In genomic region chr2:127589358-127589757, GRCh38 we compare ENCODE assay signal across 20 cellular contexts. TPM values are rescaled to one million over a fixed set of nuclear protein-coding genes. Genes with fewer than 3 reads are reported as not detected.
A peak's percentile ranks its signal among the peaks of the same experiment; 100 is the strongest.
DNase-seq lines count a peak whose midpoint lies in the region; ATAC-seq, FAIRE-seq and TF ChIP-seq lines count a peak whose summit lies in the region.
"Had no signal": no experiment of that assay in that cellular context is flagged by ENCODE, and none has a peak within 500 bp of the region (broad histone marks: within the 10 kb centered on the region; RNA-seq: fewer than 3 reads in every experiment).

No MANE protein-coding gene starts in this region.

- H3K36me3 ChIP-seq in osteoblast (ENCODE audit: insufficient read depth, low read length) = no peaks in the 10 kb centered on the region
- H3K36me3 ChIP-seq in tibial artery = no peaks in the 10 kb centered on the region

- H3K27me3 ChIP-seq in osteoblast (ENCODE audit: insufficient read depth, low read length) = no peaks in the 10 kb centered on the region
- no peaks in the 10 kb centered on the region for H3K27me3 ChIP-seq in tibial artery

- H3K4me1 Mint-ChIP-seq in chondrocyte (ENCODE audit: low read depth) = peaks cover 4% of the 10 kb centered on the region

- H3K9me3 ChIP-seq in osteoblast (ENCODE audit: low read depth, low read length) (no peaks in the 10 kb centered on the region), tibial artery (no peaks in the 10 kb centered on the region)

- H3K27me3 Mint-ChIP-seq in chondrocyte (ENCODE audit: low read depth) = no peaks in the 10 kb centered on the region
- H3K27me3 Mint-ChIP-seq: B cell had no signal

- no peak overlapping the region for H3K4me3 Mint-ChIP-seq in chondrocyte (ENCODE audit: unreplicated experiment)
- H3K4me3 Mint-ChIP-seq: B cell, H9 had no signal

- H3K36me3 Mint-ChIP-seq in chondrocyte (ENCODE audit: low read depth) = no peaks in the 10 kb centered on the region

- no peak overlapping the region for H3K4me3 ChIP-seq in osteoblast (ENCODE audit: insufficient read depth, low read length)
- H3K4me3 ChIP-seq in tibial artery = no peak overlapping the region

- no peak overlapping the region for H3K27ac Mint-ChIP-seq in chondrocyte (ENCODE audit: unreplicated experiment)
- H3K27ac Mint-ChIP-seq: B cell, H9 had no signal

- peak; percentile 50 for FAIRE-seq in urothelium cell line (lab: Jason Lieb, UNC)
- FAIRE-seq: G401.6 had no signal

- DNase-seq in activated effector memory CD4-positive, alpha-beta T cell treated with anti-CD3 and anti-CD28 coated beads, Interleukin-2, amount 50 U/mL, for 16 hours = peak; percentile 52
- DNase-seq in activated effector memory CD4-positive, alpha-beta T cell treated with Interleukin-2 at 50 U/mL for 16 hours = no peak
- peak; percentile 61 for DNase-seq in chondrocyte (ENCODE audit: low spot score)
- peak; percentile 17 for DNase-seq in osteoblast (ENCODE audit: insufficient read length, low spot score, missing footprints)
- no peak for DNase-seq in urothelium cell line (ENCODE audit: low spot score)
- DNase-seq in tibial artery = no peak
- DNase-seq in DMS153 (lab: John Stamatoyannopoulos, UW) = no peak
- DNase-seq: DMS 273 treated with DMSO at 0.1 percent for 48 hours, H9, MM.1S, NCI-H1092, NCI-H2081, NCI-H2171 treated with DMSO at 0.1 percent for 48 hours, NCI-H446, NCI-H69, SHP77 had no signal

- no peaks in the 10 kb centered on the region for H4K20me1 ChIP-seq in osteoblast (ENCODE audit: insufficient read depth, low read length)

- TF ChIP-seq CTCF in chondrocyte (IDR thresholded peaks at IDR 0.05) (no peak), osteoblast (IDR thresholded peaks at IDR 0.05; ENCODE audit: extremely low read depth, low read depth, low read length) (no peak), tibial artery (IDR thresholded peaks at IDR 0.05) (no peak)

- no peak overlapping the region for H3K27ac ChIP-seq in osteoblast (ENCODE audit: low read depth, low read length)
- no peak overlapping the region for H3K27ac ChIP-seq in tibial artery

- no peaks in the 10 kb centered on the region for H3K9me3 Mint-ChIP-seq in chondrocyte (ENCODE audit: low read depth)
- H3K9me3 Mint-ChIP-seq: H9 had no signal

- intact Hi-C loops in tibial artery (cut with DNase I; ENCODE audit: low total_unique reads) = loop anchor here (10.0 kb wide), 1 partner anchor 45 kb away; no protein-coding TSS in a partner anchor

- no peak overlapping the region for H2AFZ ChIP-seq in osteoblast (ENCODE audit: low read length)

- no peak for ATAC-seq in GM21825 (IDR thresholded peaks at IDR 0.05; ENCODE audit: unreplicated experiment)

- H3K4me1 ChIP-seq in osteoblast (ENCODE audit: insufficient read depth, low read length) (no peaks in the 10 kb centered on the region), tibial artery (no peaks in the 10 kb centered on the region)

- no peaks in the 10 kb centered on the region for H3K79me2 ChIP-seq in osteoblast (ENCODE audit: insufficient read depth, low read length)

- H3K4me2 ChIP-seq in osteoblast (ENCODE audit: insufficient read depth, low read length) = no peak overlapping the region

RNA-seq across cellular contexts. Expression of gene MYO7B, which starts 53.9 kb away (rescaled TPM):
- total RNA-seq in chondrocyte (0.02 to 0.31 TPM in 2 of 3 replicates, not detected in the other), osteoblast (under 0.01 TPM in 2 replicates)
- total RNA-seq: H9 had no signal

RNA-seq across cellular contexts. Expression of gene GPR17, which starts 56.6 kb away (rescaled TPM):
- total RNA-seq in chondrocyte = not detected in 3 replicates
- not detected in 2 replicates for total RNA-seq in osteoblast
- total RNA-seq: B cell, LHCN-M2 had no signal

Comparison
In these comparisons a context has a peak if more than half of its experiments do, and no peak if none do; other contexts are left out.
1. DNase-seq: peak in activated effector memory CD4-positive, alpha-beta T cell treated with anti-CD3 and anti-CD28 coated beads, Interleukin-2, amount 50 U/mL, for 16 hours (single experiment), chondrocyte (single experiment) and osteoblast (single experiment); none in activated effector memory CD4-positive, alpha-beta T cell treated with Interleukin-2 at 50 U/mL for 16 hours (single experiment), urothelium cell line (single experiment), tibial artery (0 of 2) and DMS153 (single experiment).